22 cellular contexts compared by ENCODE assay signal in the genomic region with DNA sequence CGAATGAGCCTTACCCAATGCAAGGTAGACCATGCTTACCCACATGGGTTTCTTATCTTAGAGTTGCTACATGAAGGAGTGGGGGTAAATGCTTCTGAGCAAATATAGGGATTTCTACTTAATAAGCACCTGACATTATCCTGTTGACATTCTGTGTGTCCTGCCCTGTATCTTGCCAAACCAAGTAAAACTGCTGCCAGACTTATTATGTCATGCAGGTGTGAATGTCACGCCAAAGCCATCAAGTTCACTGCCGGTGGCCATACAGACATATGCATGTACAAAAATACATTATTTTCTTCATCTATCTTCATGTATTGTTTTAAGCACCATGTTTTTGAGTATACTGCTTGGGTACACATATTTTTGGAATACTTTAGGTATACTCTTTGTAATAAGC.
"Had no signal": no experiment of that assay in that cellular context is flagged by ENCODE, and none has a peak within 500 bp of the region (broad histone marks: within the 10 kb centered on the region; RNA-seq: fewer than 3 reads in every experiment).

No MANE protein-coding gene starts in this region.

- H3K4me1 ChIP-seq: colonic mucosa, gastrocnemius medialis, psoas muscle, sigmoid colon, stomach, thyroid gland, vagina had no signal

- H3K36me3 ChIP-seq: colonic mucosa, gastrocnemius medialis, sigmoid colon, stomach, thyroid gland, vagina had no signal

- DNase-seq: colonic mucosa; foreskin fibroblast; gastrocnemius medialis; head of caudate nucleus; mesenchymal stem cell; midbrain; naive thymus-derived CD4-positive, alpha-beta T cell; nephron progenitor cell; nucleus accumbens; psoas muscle; right cardiac atrium; sigmoid colon; stimulated activated CD4-positive, alpha-beta T cell treated with anti-CD3 and anti-CD28 coated beads, Interleukin-2, amount 100 ng/mL, for 24 hours; stimulated activated CD4-positive, alpha-beta T cell treated with anti-CD3 and anti-CD28 coated beads, Interleukin-4, amount 100 ng/mL, for 24 hours; stimulated activated naive CD4-positive, alpha-beta T cell treated with Interleukin-2 at 50 U/mL for 16 hours; stomach; thyroid gland had no signal

- H3K9me3 ChIP-seq: colonic mucosa, gastrocnemius medialis, psoas muscle, sigmoid colon, stomach, thyroid gland, vagina had no signal

- H3K27me3 ChIP-seq: colonic mucosa, gastrocnemius medialis, sigmoid colon, stomach, thyroid gland, vagina had no signal

- H3K27ac ChIP-seq: colonic mucosa, epithelial cell of prostate, gastrocnemius medialis, psoas muscle, sigmoid colon, stomach, thyroid gland, vagina had no signal

- H3K4me3 ChIP-seq: colonic mucosa, gastrocnemius medialis, lung, psoas muscle, sigmoid colon, stomach, thyroid gland, vagina had no signal

- ATAC-seq: esophagus mucosa; gastrocnemius medialis; naive thymus-derived CD4-positive, alpha-beta T cell; psoas muscle; right cardiac atrium; stimulated activated effector memory CD8-positive, alpha-beta T cell treated with anti-CD3 and anti-CD28 coated beads, Interleukin-12 subunit alpha, Interleukin-12 subunit beta, amount 100 ng/mL, for 72 hours had no signal
